Comparison of ENCODE assay signal across 17 cellular contexts in the genomic region with DNA sequence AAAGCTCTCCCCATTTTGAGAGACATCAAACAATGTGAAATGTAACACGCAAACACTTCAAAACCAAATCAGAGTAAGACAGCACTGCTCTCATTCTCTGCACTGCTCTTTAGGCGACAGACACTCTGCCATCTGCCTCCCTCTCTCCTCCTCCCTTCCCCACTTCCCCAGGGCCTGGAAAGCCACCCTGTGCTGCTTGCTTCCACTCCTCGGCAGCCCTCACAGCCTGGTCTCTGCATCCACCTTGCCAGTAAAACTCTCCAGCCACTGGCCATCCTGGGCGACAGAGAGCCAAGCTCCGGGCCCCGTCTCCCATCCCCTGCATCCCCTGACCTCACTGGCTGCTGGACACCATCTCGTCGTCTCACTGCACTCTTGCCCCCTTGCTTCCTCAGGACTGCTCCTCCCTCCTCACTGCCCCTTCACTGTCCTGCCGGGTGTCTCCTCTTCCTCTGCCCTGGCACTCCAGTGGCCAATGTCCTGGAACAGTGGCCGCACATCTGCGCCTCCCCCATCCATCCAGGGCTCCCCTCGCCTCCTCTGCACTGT.
DNase-seq lines count a peak whose midpoint lies in the region; ATAC-seq and TF ChIP-seq lines count a peak whose summit lies in the region.
"Had no signal": no experiment of that assay in that cellular context is flagged by ENCODE, and none has a peak within 500 bp of the region (broad histone marks: within the 10 kb centered on the region; RNA-seq: fewer than 3 reads in every experiment).

No MANE protein-coding gene starts in this region.

- peaks cover 28% of the 10 kb centered on the region for H3K27me3 Mint-ChIP-seq in central memory CD8-positive, alpha-beta T cell

- no peaks in the 10 kb centered on the region for H3K27me3 ChIP-seq in osteoblast (ENCODE audit: insufficient read depth, low read length)

- no peaks in the 10 kb centered on the region for H3K4me1 Mint-ChIP-seq in central memory CD8-positive, alpha-beta T cell
- H3K4me1 Mint-ChIP-seq: CD14-positive monocyte had no signal

- H3K27ac ChIP-seq in osteoblast (ENCODE audit: low read depth, low read length): no peak overlapping the region
- H3K27ac ChIP-seq: A549 had no signal

- DNase-seq in NCI-H345 (lab: John Stamatoyannopoulos, UW) (peak; percentile 43), NCI-H345 treated with DMSO at 0.1 percent for 48 hours (lab: John Stamatoyannopoulos, UW; ENCODE audit: unreplicated experiment) (no peak), NCI-H1694 treated with DMSO at 0.1 percent for 48 hours (lab: John Stamatoyannopoulos, UW) (peak; percentile 92), osteoblast (ENCODE audit: insufficient read length, low spot score, missing footprints) (peak; percentile 56), midbrain (lab: John Stamatoyannopoulos, UW) (no peak)
- no peak for DNase-seq in central memory CD8-positive, alpha-beta T cell (ENCODE audit: low spot score in 2 of 2)
- DNase-seq: COR-L47, DMS79, HCEC 1CT, IMR-90, NCI-H1417 treated with DMSO at 0.1 percent for 48 hours, NCI-H774, SIG-M5 had no signal

- no peak overlapping the region for H3K4me2 ChIP-seq in osteoblast (ENCODE audit: insufficient read depth, low read length)
- H3K4me2 ChIP-seq: A549 had no signal

- no peaks in the 10 kb centered on the region for H3K4me1 ChIP-seq in osteoblast (ENCODE audit: insufficient read depth, low read length)
- H3K4me1 ChIP-seq: A549 had no signal

- no peaks in the 10 kb centered on the region for H4K20me1 ChIP-seq in osteoblast (ENCODE audit: insufficient read depth, low read length)

- H2AFZ ChIP-seq in osteoblast (ENCODE audit: low read length): no peak overlapping the region

- no peak overlapping the region for H3K4me3 Mint-ChIP-seq in central memory CD8-positive, alpha-beta T cell
- H3K4me3 Mint-ChIP-seq: CD14-positive monocyte had no signal

- TF ChIP-seq CTCF in osteoblast (IDR thresholded peaks at IDR 0.05; ENCODE audit: extremely low read depth, low read depth, low read length): no peak

- no peaks in the 10 kb centered on the region for H3K9me3 ChIP-seq in osteoblast (ENCODE audit: low read depth, low read length)
- H3K9me3 ChIP-seq: A549 had no signal

- H3K36me3 Mint-ChIP-seq in central memory CD8-positive, alpha-beta T cell (ENCODE audit: insufficient read depth): no peaks in the 10 kb centered on the region
- H3K36me3 Mint-ChIP-seq: CD14-positive monocyte had no signal

- no peaks in the 10 kb centered on the region for H3K79me2 ChIP-seq in osteoblast (ENCODE audit: insufficient read depth, low read length)

- no peaks in the 10 kb centered on the region for H3K9me3 Mint-ChIP-seq in central memory CD8-positive, alpha-beta T cell
- H3K9me3 Mint-ChIP-seq: CD14-positive monocyte had no signal

- H3K36me3 ChIP-seq in osteoblast (ENCODE audit: insufficient read depth, low read length): no peaks in the 10 kb centered on the region

- H3K27ac Mint-ChIP-seq in central memory CD8-positive, alpha-beta T cell (ENCODE audit: low read depth): peak overlapping the region; percentile 26
- H3K27ac Mint-ChIP-seq: CD14-positive monocyte had no signal

- ATAC-seq in central memory CD8-positive, alpha-beta T cell (replicated peaks; ENCODE audit: extremely low read depth, poor library complexity, severe bottlenecking): no peak
- ATAC-seq in HG03095 (IDR thresholded peaks at IDR 0.05; ENCODE audit: unreplicated experiment) (no peak), HG02763 (IDR thresholded peaks at IDR 0.05; ENCODE audit: unreplicated experiment) (no peak)

- H3K4me3 ChIP-seq in osteoblast (ENCODE audit: insufficient read depth, low read length): no peak overlapping the region
- H3K4me3 ChIP-seq: A549 had no signal

Comparison
In these comparisons a context has a peak if more than half of its experiments do, and no peak if none do; other contexts are left out.
1. DNase-seq: peak in NCI-H345 (single experiment), NCI-H1694 treated with DMSO at 0.1 percent for 48 hours (single experiment) and osteoblast (single experiment); none in NCI-H345 treated with DMSO at 0.1 percent for 48 hours (single experiment), central memory CD8-positive, alpha-beta T cell (0 of 2) and midbrain (single experiment).